ENCODE assay signal across 1 cellular context in genomic region chr12:38983117-38983571, GRCh38.
TF ChIP-seq lines count a peak whose summit lies in the region.

No MANE protein-coding gene starts in this region.

TF ChIP-seq in HepG2, 621 proteins besides CTCF, POLR2A, EP300 and RAD21 (continued from another document):
- TF ChIP-seq STAT6 (CRISPR knock-in tag; IDR thresholded peaks at IDR 0.05; ENCODE audit: borderline replicate concordance), result no peak
- TF ChIP-seq GATA4 (IDR thresholded peaks at IDR 0.05; ENCODE audit: borderline replicate concordance, low read depth), result no peak
